9 cellular contexts compared by ENCODE assay signal in genomic region chrX:64313624-64314023, GRCh38.
"Had no signal": no experiment of that assay in that cellular context is flagged by ENCODE, and none has a peak within 500 bp of the region (broad histone marks: within the 10 kb centered on the region; RNA-seq: fewer than 3 reads in every experiment).

No MANE protein-coding gene starts in this region.

- H3K27ac Mint-ChIP-seq: IgD-negative memory B cell had no signal

- H3K4me3 ChIP-seq: K562 had no signal

- H3K4me3 Mint-ChIP-seq: IgD-negative memory B cell had no signal

- H3K4me1 Mint-ChIP-seq: IgD-negative memory B cell had no signal

- H3K9ac ChIP-seq: KMS-11 had no signal

- H3K27ac ChIP-seq: HL-60, KMS-11 had no signal

- H3K4me2 ChIP-seq: KMS-11 had no signal

- FAIRE-seq: HepG2, HTR-8/SVneo, K562 had no signal

- DNase-seq: IMR-90, KBM-7, KG1 had no signal
